In the genomic region with DNA sequence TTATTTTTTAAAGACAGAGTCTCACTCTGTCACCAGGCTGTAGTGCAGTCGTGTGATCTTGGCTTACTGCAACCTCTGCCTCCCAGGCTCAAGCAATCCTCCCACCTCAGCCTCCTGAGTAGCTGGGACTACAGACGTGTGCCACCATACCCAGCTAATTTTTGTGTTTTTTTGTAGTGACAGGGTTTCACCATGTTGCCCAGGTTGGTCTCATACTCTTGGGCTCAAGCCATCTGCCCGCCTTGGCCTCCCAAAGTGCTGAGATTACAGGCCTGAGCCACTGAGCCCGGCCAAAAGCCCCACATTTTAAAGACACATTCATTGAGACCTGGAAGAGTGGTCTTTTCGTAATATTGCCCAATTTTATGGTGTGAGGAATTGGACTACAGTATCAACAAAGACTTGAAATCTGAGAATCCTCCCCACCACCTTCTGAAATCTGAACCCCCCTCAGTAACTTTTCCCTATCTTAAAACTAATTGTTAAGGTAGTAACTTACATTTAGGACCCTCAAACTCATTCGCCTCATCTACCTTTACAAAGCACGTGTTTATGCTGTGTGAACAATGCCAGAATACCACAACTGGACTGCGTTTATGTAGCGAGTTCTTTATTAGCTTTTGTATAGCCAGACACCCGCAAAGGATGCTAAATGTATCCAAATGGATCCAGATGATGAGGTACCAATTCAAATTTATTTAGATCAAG, we compare ENCODE assay signal across 1 cellular context.
TF ChIP-seq lines count a peak whose summit lies in the region.

No MANE protein-coding gene starts in this region.

TF ChIP-seq in H1, 55 proteins besides CTCF, POLR2A, EP300 and RAD21:
- no peak for TF ChIP-seq SIN3A (conservative IDR thresholded peaks at IDR 0.05 in 1 of 2, IDR thresholded peaks at IDR 0.05 in 1 of 2; ENCODE audit: low read depth in 1 of 2, low read length in 2 of 2)
- TF ChIP-seq SRF (IDR thresholded peaks at IDR 0.05; ENCODE audit: low read depth, low read length): no peak
- no peak for TF ChIP-seq CBX5 (IDR thresholded peaks at IDR 0.05; ENCODE audit: low read depth, low read length)
- no peak for TF ChIP-seq KDM1A (IDR thresholded peaks at IDR 0.05; ENCODE audit: borderline replicate concordance, low read length)
- TF ChIP-seq CREB1 (IDR thresholded peaks at IDR 0.05): no peak
- TF ChIP-seq SP2 (IDR thresholded peaks at IDR 0.05; ENCODE audit: low read length): no peak
- no peak for TF ChIP-seq POLR2AphosphoS5 (IDR thresholded peaks at IDR 0.05; ENCODE audit: low read depth, low read length)
- TF ChIP-seq SIRT6 (IDR thresholded peaks at IDR 0.05; ENCODE audit: low read length): no peak
- no peak for TF ChIP-seq SAP30 (IDR thresholded peaks at IDR 0.05; ENCODE audit: insufficient read depth, insufficient replicate concordance, low read length)
- TF ChIP-seq RBBP5 (IDR thresholded peaks at IDR 0.05; ENCODE audit: borderline replicate concordance, low read depth, low read length): no peak
- TF ChIP-seq SIX5 (IDR thresholded peaks at IDR 0.05; ENCODE audit: low read depth, low read length): no peak
- TF ChIP-seq TCF12 (IDR thresholded peaks at IDR 0.05; ENCODE audit: low read depth, low read length): no peak
- TF ChIP-seq NRF1 (IDR thresholded peaks at IDR 0.05; ENCODE audit: low read depth, low read length): no peak
- no peak for TF ChIP-seq HDAC2 (IDR thresholded peaks at IDR 0.05; ENCODE audit: borderline replicate concordance in 1 of 2, low read depth in 2 of 2, low read length in 2 of 2)
- TF ChIP-seq MAX (IDR thresholded peaks at IDR 0.05): no peak
- TF ChIP-seq SP4 (IDR thresholded peaks at IDR 0.05; ENCODE audit: low read length): no peak
- no peak for TF ChIP-seq HDAC6 (IDR thresholded peaks at IDR 0.05; ENCODE audit: low read depth, low read length)
- TF ChIP-seq BACH1 (IDR thresholded peaks at IDR 0.05; ENCODE audit: low read length): no peak
- TF ChIP-seq GTF2F1 (IDR thresholded peaks at IDR 0.05; ENCODE audit: borderline replicate concordance, low read depth, low read length): no peak
- no peak for TF ChIP-seq CHD2 (IDR thresholded peaks at IDR 0.05; ENCODE audit: low read length)
